1 cellular context compared by ENCODE assay signal in genomic region chr14:35825968-35826217, GRCh38.
TF ChIP-seq lines count a peak whose summit lies in the region.

No MANE protein-coding gene starts in this region.

TF ChIP-seq in HepG2, 621 proteins besides CTCF, POLR2A, EP300 and RAD21 (continues in another document):
- TF ChIP-seq E2F2 (CRISPR knock-in tag; IDR thresholded peaks at IDR 0.05; ENCODE audit: borderline replicate concordance) (no peak; the same call in 1 of the 2 replicates), DR1 (CRISPR knock-in tag; IDR thresholded peaks at IDR 0.05) (no peak), FOXK1 (CRISPR knock-in tag; IDR thresholded peaks at IDR 0.05; ENCODE audit: borderline replicate concordance, low read depth) (0 out of 2 replicates have a peak, but pooled peaks have one; percentile 97), TAF15 (IDR thresholded peaks at IDR 0.05; ENCODE audit: low read depth, low read length, poor library complexity, severe bottlenecking) (no peak), SOX13 (IDR thresholded peaks at IDR 0.05) (no peak), SOX13 (CRISPR knock-in tag; conservative IDR thresholded peaks at IDR 0.05 in 1 of 2, IDR thresholded peaks at IDR 0.05 in 1 of 2) (no peak), KLF15 (CRISPR knock-in tag; IDR thresholded peaks at IDR 0.05; ENCODE audit: borderline replicate concordance) (no peak), ATF2 (CRISPR knock-in tag; IDR thresholded peaks at IDR 0.05) (no peak), ZNF552 (CRISPR knock-in tag; IDR thresholded peaks at IDR 0.05; ENCODE audit: borderline replicate concordance) (no peak), POGK (CRISPR knock-in tag; conservative IDR thresholded peaks at IDR 0.05) (no peak), MLX (CRISPR knock-in tag; IDR thresholded peaks at IDR 0.05) (peak; percentile 26; the same call in 1 of the 2 replicates), CENPBD1 (CRISPR knock-in tag; IDR thresholded peaks at IDR 0.05; ENCODE audit: borderline replicate concordance, low read depth) (no peak), ZNF83 (CRISPR knock-in tag; IDR thresholded peaks at IDR 0.05; ENCODE audit: borderline replicate concordance) (no peak), HDAC2 (CRISPR knock-in tag; IDR thresholded peaks at IDR 0.05) (no peak), TFDP2 (CRISPR knock-in tag; IDR thresholded peaks at IDR 0.05) (peak; percentile 96), ZNF646 (CRISPR knock-in tag; IDR thresholded peaks at IDR 0.05) (no peak), ZNF441 (CRISPR knock-in tag; IDR thresholded peaks at IDR 0.05; ENCODE audit: borderline replicate concordance) (no peak), BORCS8-MEF2B (CRISPR knock-in tag; IDR thresholded peaks at IDR 0.05) (no peak), ZSCAN5A (CRISPR knock-in tag; IDR thresholded peaks at IDR 0.05; ENCODE audit: borderline replicate concordance) (0 out of 2 replicates have a peak, but pooled peaks have one; percentile 21), XBP1 (CRISPR knock-in tag; IDR thresholded peaks at IDR 0.05) (no peak), ZNF251 (CRISPR knock-in tag; IDR thresholded peaks at IDR 0.05) (no peak), TFDP1 (CRISPR knock-in tag; IDR thresholded peaks at IDR 0.05; ENCODE audit: borderline replicate concordance) (peak; percentile 85; the same call in 1 of the 2 replicates), GPN1 (CRISPR knock-in tag; IDR thresholded peaks at IDR 0.05; ENCODE audit: borderline replicate concordance) (no peak), MXD3 (CRISPR knock-in tag; IDR thresholded peaks at IDR 0.05) (no peak), FOXC1 (CRISPR knock-in tag; IDR thresholded peaks at IDR 0.05; ENCODE audit: borderline replicate concordance) (no peak), POLR2G (IDR thresholded peaks at IDR 0.05; ENCODE audit: low read depth, low read length) (no peak), XRCC5 (optimal IDR thresholded peaks at IDR 0.05; ENCODE audit: low read length) (no peak), RAD51 (IDR thresholded peaks at IDR 0.05; ENCODE audit: borderline replicate concordance) (no peak), ZNF670 (CRISPR knock-in tag; IDR thresholded peaks at IDR 0.05; ENCODE audit: borderline replicate concordance) (peak; percentile 41; the same call in 1 of the 2 replicates), SNAPC5 (CRISPR knock-in tag; IDR thresholded peaks at IDR 0.05; ENCODE audit: borderline replicate concordance) (0 out of 2 replicates have a peak, but pooled peaks have one; percentile 16), DDIT3 (CRISPR knock-in tag; IDR thresholded peaks at IDR 0.05) (no peak), PHF8 (CRISPR knock-in tag; IDR thresholded peaks at IDR 0.05) (no peak), IKZF1 (IDR thresholded peaks at IDR 0.05) (no peak), MXI1 (IDR thresholded peaks at IDR 0.05; ENCODE audit: borderline replicate concordance, low read depth, low read length) (peak; percentile 92; the same call in 1 of the 3 replicates), MYC (CRISPR knock-in tag; IDR thresholded peaks at IDR 0.05; ENCODE audit: borderline replicate concordance) (no peak), ZNF24 (IDR thresholded peaks at IDR 0.05) (peak; percentile 70; the same call in 1 of the 2 replicates), ZBTB26 (CRISPR knock-in tag; IDR thresholded peaks at IDR 0.05; ENCODE audit: borderline replicate concordance) (no peak), NCOA2 (CRISPR knock-in tag; IDR thresholded peaks at IDR 0.05) (no peak), E2F1 (CRISPR knock-in tag; IDR thresholded peaks at IDR 0.05) (peak; percentile 79)
